ENCODE assay signal across 13 cellular contexts in the genomic region with DNA sequence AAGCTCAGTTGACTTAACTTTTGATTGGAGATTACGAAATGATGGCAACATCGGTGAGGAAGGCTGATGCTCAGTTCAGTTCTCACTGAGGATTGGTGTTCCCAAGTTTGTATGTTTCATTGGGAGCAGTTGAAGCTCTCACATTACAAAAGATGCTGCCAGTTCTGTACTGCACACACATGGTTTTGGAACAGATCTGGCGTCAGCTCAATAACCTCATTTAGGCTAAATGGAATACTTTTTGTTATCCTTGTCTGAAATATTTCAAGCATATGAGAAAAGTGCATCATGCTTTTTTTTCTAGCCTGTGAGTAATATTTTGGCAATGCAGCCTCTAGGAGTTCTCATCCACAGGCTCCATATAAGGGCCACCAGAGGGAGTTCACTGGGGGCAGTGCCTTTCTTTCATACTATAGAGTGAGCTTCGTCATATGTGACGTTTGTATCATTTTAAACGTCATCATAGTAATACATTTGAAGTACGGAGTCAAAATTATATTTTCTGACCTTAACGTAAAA. TPM values are rescaled to one million over a fixed set of nuclear protein-coding genes. Genes with fewer than 3 reads are reported as not detected.
DNase-seq lines count a peak whose midpoint lies in the region; ATAC-seq, FAIRE-seq and TF ChIP-seq lines count a peak whose summit lies in the region.
"Had no signal": no experiment of that assay in that cellular context is flagged by ENCODE, and none has a peak within 500 bp of the region (broad histone marks: within the 10 kb centered on the region; RNA-seq: fewer than 3 reads in every experiment).

No MANE protein-coding gene starts in this region.

- DNase-seq in AG09309 (ENCODE audit: low read depth) (peak; percentile 97), MG63 (peak; percentile 4), mesothelial cell of epicardium (ENCODE audit: low spot score in 2 of 2, unreplicated experiment in 2 of 2) (no peak), AML-193 (lab: John Stamatoyannopoulos, UW) (no peak)
- DNase-seq: activated T-cell treated with anti-CD3 and anti-CD28 coated beads, Interleukin-2, amount 50 U/mL, for 1 hour; CD4-positive, alpha-beta memory T cell; NCI-H187; nephron progenitor cell had no signal

- no peaks in the 10 kb centered on the region for H3K9me3 ChIP-seq in MG63

- H3K9me3 Mint-ChIP-seq in mesothelial cell of epicardium, result no peaks in the 10 kb centered on the region
- H3K9me3 Mint-ChIP-seq: CD4-positive, alpha-beta memory T cell; nephron progenitor cell; T-helper 1 cell treated with Interleukin-12 subunit alpha and Interleukin-12 subunit beta and Interleukin-4 antibody, amounts not matched to agents 30 μg/mL and 1 μg/mL, for 36 hours had no signal

- FAIRE-seq in endometrium (lab: Jason Lieb, UNC), result peak; percentile 39

- ATAC-seq in GM21723 (IDR thresholded peaks at IDR 0.05; ENCODE audit: unreplicated experiment), result no peak
- ATAC-seq in GM18867 (IDR thresholded peaks at IDR 0.05; ENCODE audit: unreplicated experiment), result no peak
- no peak for ATAC-seq in HG03354 (IDR thresholded peaks at IDR 0.05; ENCODE audit: poor library complexity, severe bottlenecking, unreplicated experiment)

- H3K4me1 Mint-ChIP-seq in mesothelial cell of epicardium, result peaks cover 57% of the 10 kb centered on the region

- H3K27me3 ChIP-seq in MG63, result no peaks in the 10 kb centered on the region

- peak overlapping the region; percentile 49 for H3K27ac Mint-ChIP-seq in mesothelial cell of epicardium
- H3K27ac Mint-ChIP-seq: CD4-positive, alpha-beta memory T cell; nephron progenitor cell; T-helper 1 cell treated with Interleukin-12 subunit alpha and Interleukin-12 subunit beta and Interleukin-4 antibody, amounts not matched to agents 30 μg/mL and 1 μg/mL, for 36 hours had no signal

- H3K36me3 ChIP-seq in MG63, result no peaks in the 10 kb centered on the region

- H3K4me3 ChIP-seq in AG09309 (ENCODE audit: control insufficient read depth, low read depth, low read length) (no peak overlapping the region), MG63 (no peak overlapping the region)

- no peaks in the 10 kb centered on the region for H3K27me3 Mint-ChIP-seq in mesothelial cell of epicardium (ENCODE audit: low read depth)

- no peak overlapping the region for H3K4me3 Mint-ChIP-seq in mesothelial cell of epicardium
- H3K4me3 Mint-ChIP-seq: CD4-positive, alpha-beta memory T cell; nephron progenitor cell; T-helper 1 cell treated with Interleukin-12 subunit alpha and Interleukin-12 subunit beta and Interleukin-4 antibody, amounts not matched to agents 30 μg/mL and 1 μg/mL, for 36 hours had no signal

- TF ChIP-seq CTCF in AG09309 (IDR thresholded peaks at IDR 0.05; ENCODE audit: control insufficient read depth, insufficient read depth, low read depth, low read length, missing control alignments) (peak; percentile 57), mesothelial cell of epicardium (IDR thresholded peaks at IDR 0.05; ENCODE audit: unreplicated experiment) (no peak)

- no peaks in the 10 kb centered on the region for H3K36me3 Mint-ChIP-seq in mesothelial cell of epicardium
- H3K36me3 Mint-ChIP-seq: CD4-positive, alpha-beta memory T cell had no signal

RNA-seq across cellular contexts. Expression of gene ENPEP, which starts 4.1 kb away (rescaled TPM):
- total RNA-seq in MG63 (2014; rRNA removed; shearing (Covaris generic); ENCODE audit: low replicate concordance), result not detected in 2 replicates
- total RNA-seq in mesothelial cell of epicardium, result 11.9 to 15.3 TPM (median 13.4 TPM) in 3 replicates
- total RNA-seq: CD4-positive, alpha-beta memory T cell had no signal

Comparison
In these comparisons a context has a peak if more than half of its experiments do, and no peak if none do; other contexts are left out.
1. DNase-seq: peak in AG09309 (single experiment) and MG63 (single experiment); none in mesothelial cell of epicardium (0 of 2) and AML-193 (0 of 2).
2. RNA of gene ENPEP, which starts 4.1 kb away (total RNA-seq): 11.9 to 15.3 TPM in mesothelial cell of epicardium; not detected in MG63; every median in the first group is over 10 times any median in the second.